ENCODE assay signal across 11 cellular contexts in the genomic region with DNA sequence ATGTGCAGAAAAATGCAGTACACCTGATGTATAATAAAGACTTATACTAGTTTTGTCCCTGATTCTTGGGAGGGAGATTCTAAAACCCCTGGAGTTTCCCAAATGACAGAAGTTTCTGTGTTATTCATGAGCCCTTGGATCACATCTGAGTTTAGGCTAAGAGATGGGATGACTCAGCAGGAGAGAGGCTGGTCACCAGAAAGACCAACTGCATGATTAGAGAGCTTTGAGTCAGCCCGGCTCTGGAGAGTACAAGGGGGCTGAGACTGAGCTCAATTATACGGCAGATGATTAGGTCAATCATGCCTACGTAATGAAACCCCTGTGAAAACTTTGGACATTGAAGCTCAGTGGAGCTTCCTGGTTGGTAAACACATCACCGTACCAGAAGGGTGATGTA.
DNase-seq lines count a peak whose midpoint lies in the region; ATAC-seq and TF ChIP-seq lines count a peak whose summit lies in the region.
"Had no signal": no experiment of that assay in that cellular context is flagged by ENCODE, and none has a peak within 500 bp of the region (broad histone marks: within the 10 kb centered on the region; RNA-seq: fewer than 3 reads in every experiment).

No MANE protein-coding gene starts in this region.

- H3K9me3 ChIP-seq in RWPE2 (ENCODE audit: severe bottlenecking) = no peaks in the 10 kb centered on the region

- H3K27ac ChIP-seq in RWPE2 (ENCODE audit: poor library complexity, severe bottlenecking) = no peak overlapping the region

- in situ Hi-C loops in GM13976 (cut with MboI; ENCODE audit: low sequenced_read_pairs, unreplicated experiment) = no loop called here

- peak; percentile 61 for DNase-seq in GM04504 (ENCODE audit: low read depth)
- no peak for DNase-seq in RWPE2 (ENCODE audit: low spot score)
- peak; percentile 90 for DNase-seq in fibroblast of peridontal ligament (ENCODE audit: extremely low read depth)
- peak; percentile 73 for DNase-seq in retinal pigment epithelial cell (ENCODE audit: low read depth)
- DNase-seq in activated CD4-positive, CD25-positive, alpha-beta regulatory T cell (lab: John Stamatoyannopoulos, UW) = no peak
- DNase-seq in GM13976 (ENCODE audit: low spot score) = no peak
- DNase-seq in NCI-H1930 (lab: John Stamatoyannopoulos, UW) = no peak
- DNase-seq: activated CD4-positive, alpha-beta T cell treated with anti-CD3 and anti-CD28 coated beads, Interleukin-2, amount 50 U/mL, for 1 hour; NK-92 treated with Interleukin-12 subunit alpha and Interleukin-12 subunit beta, amount 100 ng/mL, for 24 hours; stimulated activated CD4-positive, alpha-beta T cell treated with anti-CD3 and anti-CD28 coated beads, Interleukin-1b, Interleukin-23, amount 100 ng/mL, for 48 hours had no signal

- H3K36me3 ChIP-seq in RWPE2 (ENCODE audit: low read depth) = no peaks in the 10 kb centered on the region

- no peaks in the 10 kb centered on the region for H3K27me3 ChIP-seq in RWPE2 (ENCODE audit: insufficient read depth, poor library complexity, severe bottlenecking)

- TF ChIP-seq CTCF in RWPE2 (IDR thresholded peaks at IDR 0.05; ENCODE audit: poor library complexity, severe bottlenecking) = no peak
- TF ChIP-seq CTCF in retinal pigment epithelial cell (conservative IDR thresholded peaks at IDR 0.05; ENCODE audit: low read depth, low read length) = no peak
- no peak for TF ChIP-seq CTCF in GM13976 (IDR thresholded peaks at IDR 0.05; ENCODE audit: borderline replicate concordance, control extremely low read depth, extremely low read depth, insufficient read depth, missing control alignments)

- no peak overlapping the region for H3K4me3 ChIP-seq in RWPE2 (ENCODE audit: severe bottlenecking)
- H3K4me3 ChIP-seq in retinal pigment epithelial cell (ENCODE audit: low read length) = no peak overlapping the region

- peak; percentile 55; the same call in 1 of the 3 replicates for ATAC-seq in RWPE2 (ENCODE audit: low read depth)
- ATAC-seq in GM21381 (IDR thresholded peaks at IDR 0.05; ENCODE audit: unreplicated experiment) = no peak

- peaks cover 12% of the 10 kb centered on the region for H3K4me1 ChIP-seq in RWPE2 (ENCODE audit: insufficient read depth, poor library complexity, severe bottlenecking)

Comparison
In these comparisons a context has a peak if more than half of its experiments do, and no peak if none do; other contexts are left out.
1. DNase-seq: peak in GM04504 (single experiment), fibroblast of peridontal ligament (single experiment) and retinal pigment epithelial cell (single experiment); none in RWPE2 (single experiment), activated CD4-positive, CD25-positive, alpha-beta regulatory T cell (0 of 4), GM13976 (single experiment) and NCI-H1930 (0 of 2).